Comparison of ENCODE assay signal across 9 cellular contexts in genomic region chr4:186204103-186204559, GRCh38. TPM values are rescaled to one million over a fixed set of nuclear protein-coding genes. Genes with fewer than 3 reads are reported as not detected.
DNase-seq lines count a peak whose midpoint lies in the region; ATAC-seq and TF ChIP-seq lines count a peak whose summit lies in the region.
"Had no signal": no experiment of that assay in that cellular context is flagged by ENCODE, and none has a peak within 500 bp of the region (broad histone marks: within the 10 kb centered on the region; RNA-seq: fewer than 3 reads in every experiment).

No MANE protein-coding gene starts in this region.

- peaks cover 9% of the 10 kb centered on the region for H3K36me3 Mint-ChIP-seq in CD8-positive, alpha-beta T cell
- H3K36me3 Mint-ChIP-seq in activated CD8-positive, alpha-beta T cell treated with anti-CD3 and anti-CD28 coated beads for 36 hours (ENCODE audit: low read depth), result peaks cover 6% of the 10 kb centered on the region
- H3K36me3 Mint-ChIP-seq in memory B cell, result peaks cover 10% of the 10 kb centered on the region

- H3K4me1 Mint-ChIP-seq in CD8-positive, alpha-beta T cell (ENCODE audit: low read depth), result peaks cover 13% of the 10 kb centered on the region
- H3K4me1 Mint-ChIP-seq in activated CD8-positive, alpha-beta T cell treated with anti-CD3 and anti-CD28 coated beads for 36 hours (ENCODE audit: low read depth), result peaks cover 11% of the 10 kb centered on the region
- peaks cover 14% of the 10 kb centered on the region for H3K4me1 Mint-ChIP-seq in memory B cell

- no peaks in the 10 kb centered on the region for H3K9me3 Mint-ChIP-seq in CD8-positive, alpha-beta T cell
- no peaks in the 10 kb centered on the region for H3K9me3 Mint-ChIP-seq in activated CD8-positive, alpha-beta T cell treated with anti-CD3 and anti-CD28 coated beads for 36 hours
- peaks cover 1% of the 10 kb centered on the region for H3K9me3 Mint-ChIP-seq in memory B cell

- POLR2A ChIA-PET in CD8-positive, alpha-beta T cell (lab: Charles Lee), result interaction anchor here (0.9 to 1.7 kb wide), 2 partner anchors 10 to 13 kb away, joined by 4 to 12 read pairs; partner anchors contain the start of gene CYP4V2
- POLR2A ChIA-PET in activated CD8-positive, alpha-beta T cell treated with anti-CD3 and anti-CD28 coated beads for 36 hours (lab: Charles Lee), result no interaction called here

- H3K36me3 ChIP-seq in CD8-positive, alpha-beta T cell (ENCODE audit: insufficient read depth, low read length), result peaks cover 3% of the 10 kb centered on the region

- peak; percentile 69 for ATAC-seq in CD8-positive, alpha-beta T cell
- ATAC-seq in HG02970 (IDR thresholded peaks at IDR 0.05; ENCODE audit: low FRiP score, unreplicated experiment) (peak; percentile 55), memory B cell (ENCODE audit: low read depth) (peak; percentile 29)
- peak; percentile 50 for ATAC-seq in activated CD8-positive, alpha-beta T cell treated with anti-CD3 and anti-CD28 coated beads for 36 hours

- intact Hi-C loops in CD8-positive, alpha-beta T cell (cut with DNase I, micrococcal nuclease), result loop anchor here in 1 of 2 experiments (5.0 kb wide), 1 partner anchor 42 kb away; no protein-coding TSS in a partner anchor
- intact Hi-C loops in activated CD8-positive, alpha-beta T cell treated with anti-CD3 and anti-CD28 coated beads for 36 hours (cut with micrococcal nuclease), result no loop called here

- H3K9me3 ChIP-seq in CD8-positive, alpha-beta T cell (ENCODE audit: low read length), result no peaks in the 10 kb centered on the region
- H3K9me3 ChIP-seq: ascending aorta had no signal

- no peak for TF ChIP-seq CTCF in CD8-positive, alpha-beta T cell (IDR thresholded peaks at IDR 0.05)
- TF ChIP-seq CTCF in activated CD8-positive, alpha-beta T cell treated with anti-CD3 and anti-CD28 coated beads for 36 hours (IDR thresholded peaks at IDR 0.05), result no peak

- no peaks in the 10 kb centered on the region for H3K4me1 ChIP-seq in CD8-positive, alpha-beta T cell (ENCODE audit: insufficient read depth, low read length)
- H3K4me1 ChIP-seq: ascending aorta had no signal

- peak in 4 of 7 experiments; percentile 53 to 65 (median 54) for DNase-seq in CD8-positive, alpha-beta T cell
- DNase-seq in activated CD8-positive, alpha-beta T cell treated with anti-CD3 and anti-CD28 coated beads for 36 hours, result peak; percentile 33
- DNase-seq in memory B cell (ENCODE audit: low spot score in 2 of 2) (peak in 1 of 2 donors; percentile 88), H4 (ENCODE audit: low spot score) (no peak), HK-2 (ENCODE audit: unreplicated experiment) (no peak), NK-92 (lab: John Stamatoyannopoulos, UW; ENCODE audit: unreplicated experiment) (no peak), germinal center (ENCODE audit: low spot score) (no peak)

- H3K27me3 ChIP-seq in CD8-positive, alpha-beta T cell (ENCODE audit: insufficient read depth, low read length), result no peaks in the 10 kb centered on the region
- H3K27me3 ChIP-seq: ascending aorta had no signal

- H3K27ac Mint-ChIP-seq in CD8-positive, alpha-beta T cell, result peak overlapping the region; percentile 77
- H3K27ac Mint-ChIP-seq in activated CD8-positive, alpha-beta T cell treated with anti-CD3 and anti-CD28 coated beads for 36 hours, result peak overlapping the region; percentile 42
- H3K27ac Mint-ChIP-seq in memory B cell, result peak overlapping the region; percentile 5

- H3K27me3 Mint-ChIP-seq in CD8-positive, alpha-beta T cell (ENCODE audit: low read depth), result no peaks in the 10 kb centered on the region
- no peaks in the 10 kb centered on the region for H3K27me3 Mint-ChIP-seq in activated CD8-positive, alpha-beta T cell treated with anti-CD3 and anti-CD28 coated beads for 36 hours
- H3K27me3 Mint-ChIP-seq in memory B cell, result no peaks in the 10 kb centered on the region

- peak overlapping the region; percentile 50 for H3K27ac ChIP-seq in CD8-positive, alpha-beta T cell (ENCODE audit: low read depth, low read length)

- CTCF ChIA-PET in CD8-positive, alpha-beta T cell (lab: Charles Lee), result interaction anchor here (1.1 kb wide), 1 partner anchor 136 kb away, joined by 5 read pairs; the partner anchor contains the start of gene TLR3
- CTCF ChIA-PET in activated CD8-positive, alpha-beta T cell treated with anti-CD3 and anti-CD28 coated beads for 36 hours (lab: Charles Lee), result interaction anchor here (1.4 kb wide), 1 partner anchor 10 kb away, joined by 3 read pairs; no protein-coding TSS in a partner anchor

- peak overlapping the region; percentile 22 for H3K4me3 ChIP-seq in CD8-positive, alpha-beta T cell (ENCODE audit: low read depth, low read length)

- H3K4me3 Mint-ChIP-seq in CD8-positive, alpha-beta T cell, result peak overlapping the region; percentile 51
- peak overlapping the region; percentile 40 for H3K4me3 Mint-ChIP-seq in activated CD8-positive, alpha-beta T cell treated with anti-CD3 and anti-CD28 coated beads for 36 hours
- H3K4me3 Mint-ChIP-seq in memory B cell, result peak overlapping the region; percentile 27

RNA-seq across cellular contexts. Expression of gene CYP4V2, which starts 12.8 kb away (rescaled TPM):
- total RNA-seq in CD8-positive, alpha-beta T cell, result 1 to 10 TPM; 7.9 to 9.9 TPM
- 1 to 10 TPM; 4.8 to 5.1 TPM for total RNA-seq in activated CD8-positive, alpha-beta T cell treated with anti-CD3 and anti-CD28 coated beads for 36 hours
- 13.6 and 22.0 TPM in 2 replicates for total RNA-seq in H4 (2014; rRNA removed; shearing (Covaris generic))

RNA-seq across cellular contexts. Expression of gene KLKB1, which starts 23.2 kb away (rescaled TPM):
- total RNA-seq in CD8-positive, alpha-beta T cell, result under 1 TPM; 0.25 to 0.35 TPM
- not detected for total RNA-seq in activated CD8-positive, alpha-beta T cell treated with anti-CD3 and anti-CD28 coated beads for 36 hours
- 0.17 TPM in 1 of 2 replicates, not detected in the other for total RNA-seq in H4 (2014; rRNA removed; shearing (Covaris generic))
- total RNA-seq: ascending aorta had no signal

Comparison
In these comparisons a context has a peak if more than half of its experiments do, and no peak if none do; other contexts are left out.
1. DNase-seq: peak in CD8-positive, alpha-beta T cell (4 of 7) and activated CD8-positive, alpha-beta T cell treated with anti-CD3 and anti-CD28 coated beads for 36 hours (single experiment); none in H4 (single experiment), HK-2 (single experiment), NK-92 (single experiment) and germinal center (single experiment).
2. H3K27ac Mint-ChIP-seq: peak in every context shown above with its lines; median percentile 77 in CD8-positive, alpha-beta T cell; 42 in activated CD8-positive, alpha-beta T cell treated with anti-CD3 and anti-CD28 coated beads for 36 hours; 5 in memory B cell.
3. Peak in every context shown above with its lines, with median percentiles within 50 percentile points of each other: ATAC-seq and H3K4me3 Mint-ChIP-seq.